ENCODE assay signal across 12 cellular contexts in the genomic region with DNA sequence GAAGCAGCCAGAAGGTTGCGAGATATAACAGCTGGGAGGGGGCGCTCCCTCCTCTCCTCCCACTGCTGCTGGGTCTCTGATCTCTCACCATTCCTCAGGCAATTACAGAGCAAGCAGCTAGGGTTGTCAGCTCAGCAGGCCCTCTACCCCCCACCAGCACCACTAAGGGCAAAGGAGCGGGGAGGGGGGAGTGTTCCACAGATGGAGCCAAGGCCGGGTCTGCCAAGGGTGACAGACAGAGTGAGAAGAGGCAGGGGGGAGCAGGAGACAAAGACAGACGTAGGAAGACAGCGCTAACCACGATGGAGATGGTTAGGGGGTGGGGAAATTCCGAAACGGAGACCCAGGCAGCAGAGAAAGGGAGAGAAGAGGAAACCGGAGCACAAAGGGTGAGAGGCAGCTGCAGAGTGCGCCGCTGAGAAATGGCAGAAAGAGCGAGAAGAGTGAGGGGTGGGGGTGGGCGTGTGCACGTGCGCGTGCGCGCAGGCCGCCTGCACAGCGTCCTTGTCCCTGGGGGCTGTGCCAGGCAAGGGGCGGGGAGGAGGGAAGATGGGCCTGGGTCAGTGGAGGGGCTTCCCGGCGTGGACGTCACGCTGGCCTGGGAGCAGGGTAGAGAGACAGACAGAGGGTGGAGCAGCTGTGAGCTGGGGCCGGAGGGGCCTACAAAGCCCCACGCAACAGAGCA. TPM values are rescaled to one million over a fixed set of nuclear protein-coding genes. Genes with fewer than 3 reads are reported as not detected.
DNase-seq lines count a peak whose midpoint lies in the region; ATAC-seq and TF ChIP-seq lines count a peak whose summit lies in the region.
"Had no signal": no experiment of that assay in that cellular context is flagged by ENCODE, and none has a peak within 500 bp of the region (broad histone marks: within the 10 kb centered on the region; RNA-seq: fewer than 3 reads in every experiment).

No MANE protein-coding gene starts in this region.

- H4K20me1 ChIP-seq in DND-41 (ENCODE audit: insufficient read depth, low read length): peaks cover 14% of the 10 kb centered on the region

- peak overlapping the region in 4 of 8 donors; percentile 53 to 75 (median 66) for H3K4me3 Mint-ChIP-seq in naive B cell

- peak; percentile 23; the same call in 1 of the 3 replicates for ATAC-seq in DND-41 (ENCODE audit: insufficient read depth, low read depth)
- peak; percentile 65 to 72 for ATAC-seq in naive B cell (ENCODE audit: low read depth in 2 of 2)
- ATAC-seq in HG02798 (IDR thresholded peaks at IDR 0.05; ENCODE audit: poor library complexity, unreplicated experiment): no peak

- no peak overlapping the region for H3K4me2 ChIP-seq in DND-41 (ENCODE audit: insufficient read depth, low read length)

- peaks cover 23 to 29% (median 27%) of the 10 kb centered on the region in 3 donors for H3K4me1 Mint-ChIP-seq in naive B cell

- H3K27ac ChIP-seq in DND-41 (ENCODE audit: low read length) (no peak overlapping the region), WERI-Rb-1 (peak overlapping the region; percentile 78), ascending aorta (no peak overlapping the region)
- H3K27ac ChIP-seq: parathyroid adenoma had no signal

- H3K9me3 Mint-ChIP-seq in naive B cell: peaks cover 0 to 6% (median 0%) of the 10 kb centered on the region in 7 donors

- no peaks in the 10 kb centered on the region; the same call in 1 of the 2 replicates for H3K4me1 ChIP-seq in DND-41 (ENCODE audit: insufficient read depth, low read length)
- no peaks in the 10 kb centered on the region for H3K4me1 ChIP-seq in ascending aorta
- H3K4me1 ChIP-seq: parathyroid adenoma had no signal

- H3K79me2 ChIP-seq in DND-41 (ENCODE audit: insufficient read depth, low read length): no peaks in the 10 kb centered on the region
- H3K79me2 ChIP-seq: parathyroid adenoma had no signal

- H3K27me3 ChIP-seq in DND-41 (ENCODE audit: insufficient read depth, low read length, poor library complexity) (no peaks in the 10 kb centered on the region), WERI-Rb-1 (ENCODE audit: insufficient read depth, low read depth, severe bottlenecking) (peaks cover 8% of the 10 kb centered on the region), ascending aorta (no peaks in the 10 kb centered on the region)

- peaks cover 0 to 14% of the 10 kb centered on the region in 2 donors for H3K36me3 Mint-ChIP-seq in naive B cell

- intact Hi-C loops in ascending aorta (cut with DNase I): no loop called here

- H3K4me3 ChIP-seq in DND-41 (ENCODE audit: low read depth in 1 of 2, low read length in 2 of 2) (no peak overlapping the region), WERI-Rb-1 (ENCODE audit: low read depth, low read length) (peak overlapping the region; percentile 22), ascending aorta (no peak overlapping the region)

- DNase-seq in DND-41 (peak; percentile 22), NCI-H1092 (lab: John Stamatoyannopoulos, UW) (peak; percentile 82), WERI-Rb-1 (peak; percentile 92), naive B cell (no peak), NCI-H510A treated with DMSO at 0.1 percent for 48 hours (lab: John Stamatoyannopoulos, UW) (no peak), SHP77 treated with DMSO at 0.1 percent for 48 hours (lab: John Stamatoyannopoulos, UW) (no peak), ascending aorta (ENCODE audit: low spot score in 2 of 2) (no peak)
- DNase-seq: activated CD4-positive, alpha-beta T cell treated with anti-CD3 and anti-CD28 coated beads for 48 hours; central memory CD4-positive, alpha-beta T cell had no signal

- no peak overlapping the region for H3K9ac ChIP-seq in DND-41 (ENCODE audit: low read depth, low read length)
- H3K9ac ChIP-seq: parathyroid adenoma had no signal

- TF ChIP-seq CTCF in DND-41 (IDR thresholded peaks at IDR 0.05; ENCODE audit: borderline replicate concordance, extremely low read depth, low read length, poor library complexity, severe bottlenecking): no peak
- peak; percentile 30; the same call in 1 of the 2 replicates for TF ChIP-seq CTCF in WERI-Rb-1 (IDR thresholded peaks at IDR 0.05; ENCODE audit: low read depth, low read length)
- no peak for TF ChIP-seq CTCF in ascending aorta (IDR thresholded peaks at IDR 0.05)

- H3K9me3 ChIP-seq in DND-41 (ENCODE audit: insufficient read depth, low read length, severe bottlenecking): no peaks in the 10 kb centered on the region
- H3K9me3 ChIP-seq in WERI-Rb-1 (ENCODE audit: severe bottlenecking): no peaks in the 10 kb centered on the region
- no peaks in the 10 kb centered on the region for H3K9me3 ChIP-seq in ascending aorta

- no peaks in the 10 kb centered on the region for H3K36me3 ChIP-seq in DND-41 (ENCODE audit: insufficient read depth, low read length)
- no peaks in the 10 kb centered on the region; the same call in 1 of the 2 replicates for H3K36me3 ChIP-seq in WERI-Rb-1
- no peaks in the 10 kb centered on the region for H3K36me3 ChIP-seq in ascending aorta

- peaks cover 18 to 67% (median 58%) of the 10 kb centered on the region in 3 donors for H3K27me3 Mint-ChIP-seq in naive B cell

- H2AFZ ChIP-seq in DND-41 (ENCODE audit: low read depth, low read length): no peak overlapping the region
- H2AFZ ChIP-seq: parathyroid adenoma had no signal

- peak overlapping the region in 3 of 6 donors; percentile 10 to 82 (median 38) for H3K27ac Mint-ChIP-seq in naive B cell

RNA-seq across cellular contexts. Expression of gene L1CAM, which starts 6.9 kb away (rescaled TPM):
- 1 to 10 TPM in 5 of 6 donors, not detected in 1; 1.1 to 2.1 (median 1.2) TPM for polyA plus RNA-seq in naive B cell (ENCODE audit: low read depth in 6 of 6)
- total RNA-seq in ascending aorta: 25.8 TPM

RNA-seq across cellular contexts. Expression of gene AVPR2, which starts 25.4 kb away (rescaled TPM):
- under 1 TPM in 1 of 6 donors, not detected in 5; 0.25 TPM for polyA plus RNA-seq in naive B cell (ENCODE audit: low read depth in 6 of 6)
- 4.8 TPM for total RNA-seq in ascending aorta
- total RNA-seq: G401 had no signal

RNA-seq across cellular contexts. Expression of gene ARHGAP4, which starts 47.0 kb away (rescaled TPM):
- 100 to 1,000 TPM in 2 of 6 donors, 10 to 100 TPM in 4; 71.5 to 147 (median 83.5) TPM for polyA plus RNA-seq in naive B cell (ENCODE audit: low read depth in 6 of 6)
- total RNA-seq in ascending aorta: 94.3 TPM

RNA-seq across cellular contexts. Expression of gene PDZD4, which starts 48.8 kb away (rescaled TPM):
- under 1 TPM in 1 of 6 donors, not detected in 5; 0.38 TPM for polyA plus RNA-seq in naive B cell (ENCODE audit: low read depth in 6 of 6)
- 23.2 TPM for total RNA-seq in ascending aorta

RNA-seq across cellular contexts. Expression of gene NAA10, which starts 55.7 kb away (rescaled TPM):
- polyA plus RNA-seq in naive B cell (ENCODE audit: low read depth in 6 of 6): 10 to 100 TPM; 52.6 to 98.7 (median 61.0) TPM
- total RNA-seq in ascending aorta: 155 TPM

Comparison
In these comparisons a context has a peak if more than half of its experiments do, and no peak if none do; other contexts are left out.
1. DNase-seq: peak in DND-41 (single experiment), NCI-H1092 (single experiment) and WERI-Rb-1 (single experiment); none in naive B cell (single experiment), NCI-H510A treated with DMSO at 0.1 percent for 48 hours (single experiment), SHP77 treated with DMSO at 0.1 percent for 48 hours (single experiment) and ascending aorta (0 of 2).